8 cellular contexts compared by ENCODE assay signal in genomic region chr6:41785689-41786450, GRCh38. TPM values are rescaled to one million over a fixed set of nuclear protein-coding genes. Genes with fewer than 3 reads are reported as not detected.
DNase-seq lines count a peak whose midpoint lies in the region; ATAC-seq and TF ChIP-seq lines count a peak whose summit lies in the region.

No MANE protein-coding gene starts in this region.

- no peak for TF ChIP-seq CTCF in RWPE2 (IDR thresholded peaks at IDR 0.05; ENCODE audit: poor library complexity, severe bottlenecking)

- no peaks in the 10 kb centered on the region for H3K9me3 ChIP-seq in RWPE2 (ENCODE audit: severe bottlenecking)

- peak; percentile 21 for DNase-seq in activated CD4-positive, alpha-beta T cell treated with anti-CD3 and anti-CD28 coated beads for 48 hours
- DNase-seq in activated CD4-positive, alpha-beta T cell treated with anti-CD3 and anti-CD28 coated beads for 4 hours: no peak
- DNase-seq in RWPE2 (ENCODE audit: low spot score) (no peak), epithelial cell of prostate (ENCODE audit: low read depth, low spot score) (no peak), DMS153 (lab: John Stamatoyannopoulos, UW) (no peak)
- DNase-seq in naive thymus-derived CD8-positive, alpha-beta T cell: peak in 2 of 10 donors; percentile 8 to 11

- no peaks in the 10 kb centered on the region for H3K9me3 Mint-ChIP-seq in naive thymus-derived CD8-positive, alpha-beta T cell

- peak overlapping the region; percentile 90 for H3K4me3 ChIP-seq in RWPE2 (ENCODE audit: severe bottlenecking)

- ATAC-seq in RWPE2 (ENCODE audit: low read depth): peak; percentile 15
- ATAC-seq in naive thymus-derived CD8-positive, alpha-beta T cell: no peak
- no peak for ATAC-seq in GM19467 (IDR thresholded peaks at IDR 0.05; ENCODE audit: unreplicated experiment)
- ATAC-seq in HG03521 (IDR thresholded peaks at IDR 0.05; ENCODE audit: unreplicated experiment): no peak

- peaks cover 5 to 30% (median 19%) of the 10 kb centered on the region in 4 donors for H3K4me1 Mint-ChIP-seq in naive thymus-derived CD8-positive, alpha-beta T cell

- peaks cover 24% of the 10 kb centered on the region for H3K36me3 ChIP-seq in RWPE2 (ENCODE audit: low read depth)

- POLR2A ChIA-PET in naive thymus-derived CD8-positive, alpha-beta T cell (lab: Charles Lee): interaction anchor here (0.6 to 4.5 kb wide), 15 partner anchors 7 to 1228 kb away, joined by 3 to 102 read pairs (median 5); partner anchors contain the start of genes BYSL, KLHDC3, MEA1 and MED20

- H3K27ac ChIP-seq in RWPE2 (ENCODE audit: poor library complexity, severe bottlenecking) (peak overlapping the region; percentile 69), epithelial cell of prostate (peak overlapping the region; percentile 68)

- H3K4me1 ChIP-seq in RWPE2 (ENCODE audit: insufficient read depth, poor library complexity, severe bottlenecking): peaks cover 14% of the 10 kb centered on the region

- peaks cover 0 to 20% (median 4%) of the 10 kb centered on the region in 3 donors for H3K36me3 Mint-ChIP-seq in naive thymus-derived CD8-positive, alpha-beta T cell

- H3K27ac Mint-ChIP-seq in naive thymus-derived CD8-positive, alpha-beta T cell: peak overlapping the region in 4 of 10 donors; percentile 34 to 81 (median 69)

- no peaks in the 10 kb centered on the region for H3K27me3 ChIP-seq in RWPE2 (ENCODE audit: insufficient read depth, poor library complexity, severe bottlenecking)

- H3K4me3 Mint-ChIP-seq in naive thymus-derived CD8-positive, alpha-beta T cell: peak overlapping the region; percentile 72 to 96 (median 92)

- H3K27me3 Mint-ChIP-seq in naive thymus-derived CD8-positive, alpha-beta T cell: peaks cover 0 to 9% (median 0%) of the 10 kb centered on the region in 5 donors

RNA-seq across cellular contexts. Expression of gene TOMM6, which starts 1.6 kb away (rescaled TPM):
- 100 to 1,000 TPM; 134 to 135 TPM for total RNA-seq in naive thymus-derived CD8-positive, alpha-beta T cell
- 100 to 1,000 TPM; 433 to 440 (median 433) TPM for polyA plus RNA-seq in naive thymus-derived CD8-positive, alpha-beta T cell

RNA-seq across cellular contexts. Expression of gene PRICKLE4, which starts 5.3 kb away (rescaled TPM):
- total RNA-seq in naive thymus-derived CD8-positive, alpha-beta T cell: not detected
- polyA plus RNA-seq in naive thymus-derived CD8-positive, alpha-beta T cell: not detected

RNA-seq across cellular contexts. Expression of gene FRS3, which starts 6.2 kb away (rescaled TPM):
- 1 to 10 TPM; 7.5 to 7.6 TPM for total RNA-seq in naive thymus-derived CD8-positive, alpha-beta T cell
- polyA plus RNA-seq in naive thymus-derived CD8-positive, alpha-beta T cell: 1 to 10 TPM in 2 of 3 donors, under 1 TPM in 1; 0.91 to 2.8 (median 2.1) TPM

RNA-seq across cellular contexts. Expression of gene PGC, which starts 38.7 kb away (rescaled TPM):
- total RNA-seq in naive thymus-derived CD8-positive, alpha-beta T cell: not detected
- polyA plus RNA-seq in naive thymus-derived CD8-positive, alpha-beta T cell: not detected

RNA-seq across cellular contexts. Expression of gene TFEB, which starts 50.5 kb away (rescaled TPM):
- 10 to 100 TPM in 1 of 2 experiments, 1 to 10 TPM in 1; 9.2 to 10.8 TPM for total RNA-seq in naive thymus-derived CD8-positive, alpha-beta T cell
- 1 to 10 TPM; 2.6 to 9.4 (median 6.1) TPM for polyA plus RNA-seq in naive thymus-derived CD8-positive, alpha-beta T cell
